2 cellular contexts compared by ENCODE assay signal in genomic region chr16:83011101-83011720, GRCh38.
A peak's percentile ranks its signal among the peaks of the same experiment; 100 is the strongest.
TF ChIP-seq lines count a peak whose summit lies in the region.

No MANE protein-coding gene starts in this region.

TF ChIP-seq in HepG2, 621 proteins besides CTCF, POLR2A, EP300 and RAD21 (continued from another document):
- TF ChIP-seq ZBTB37 (CRISPR knock-in tag; IDR thresholded peaks at IDR 0.05) (no peak), CREB1 (IDR thresholded peaks at IDR 0.05) (peak; percentile 94), CREB1 (CRISPR knock-in tag; IDR thresholded peaks at IDR 0.05) (no peak)

TF ChIP-seq in GM12878, 131 proteins besides CTCF, POLR2A, EP300 and RAD21 (continued from another document):
- no peak for TF ChIP-seq ZBTB40 (IDR thresholded peaks at IDR 0.05; ENCODE audit: borderline replicate concordance)
- TF ChIP-seq ETV6 (conservative IDR thresholded peaks at IDR 0.05 in 1 of 2, IDR thresholded peaks at IDR 0.05 in 1 of 2; ENCODE audit: borderline replicate concordance in 1 of 2, low read depth in 1 of 2): no peak
